Comparison of ENCODE assay signal across 13 cellular contexts in the genomic region with DNA sequence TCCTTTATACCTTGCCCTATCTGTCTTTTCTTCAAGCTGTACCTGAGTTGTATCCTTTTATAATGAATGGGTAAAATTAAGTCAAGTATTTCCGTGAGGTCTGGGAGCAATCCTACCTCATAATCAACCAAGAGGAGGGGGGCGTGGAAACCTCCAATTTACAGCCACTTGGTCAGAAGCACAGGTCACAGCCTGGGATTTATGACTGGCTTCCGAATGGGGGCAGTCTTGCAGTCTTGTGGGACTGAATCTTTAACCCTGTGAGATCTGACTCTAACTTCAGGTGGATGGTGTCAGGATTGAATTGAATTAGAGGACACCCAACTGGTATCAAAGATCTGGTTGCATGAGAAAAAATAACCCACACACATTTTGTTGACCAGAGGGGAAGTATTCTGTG. TPM values are rescaled to one million over a fixed set of nuclear protein-coding genes. Genes with fewer than 3 reads are reported as not detected.
"Had no signal": no experiment of that assay in that cellular context is flagged by ENCODE, and none has a peak within 500 bp of the region (broad histone marks: within the 10 kb centered on the region; RNA-seq: fewer than 3 reads in every experiment).

No MANE protein-coding gene starts in this region.

- H3K4me1 Mint-ChIP-seq: stimulated activated naive CD8-positive, alpha-beta T cell treated with anti-CD3 and anti-CD28 coated beads, Interleukin-15, amount 100 ng/mL, for 72 hours had no signal

- ATAC-seq: stimulated activated naive CD8-positive, alpha-beta T cell treated with anti-CD3 and anti-CD28 coated beads, Interleukin-15, amount 100 ng/mL, for 72 hours had no signal

- DNase-seq: activated CD4-positive, alpha-beta T cell treated with anti-CD3 and anti-CD28 coated beads for 48 hours; activated naive CD4-positive, alpha-beta T cell; central memory CD4-positive, alpha-beta T cell; erythroblast; kidney glomerular epithelial cell; pancreas; stimulated activated CD4-positive, alpha-beta T cell treated with anti-CD3 and anti-CD28 coated beads, Interleukin-4, amount 100 ng/mL, for 4 hours; stimulated activated naive CD8-positive, alpha-beta T cell treated with anti-CD3 and anti-CD28 coated beads, Interleukin-15, amount 100 ng/mL, for 72 hours; testis; uterus had no signal

- H3K27ac Mint-ChIP-seq: activated T-helper 1 cell treated with anti-CD3 and anti-CD28 coated beads, Interleukin-12 subunit alpha, Interleukin-12 subunit beta, Interleukin-2, Interleukin-4 antibody, amounts not matched to agents 30 ng/mL and 10 ng/mL and 1 ng/mL, durations not matched to agents 14 hours and 24 hours and 36 hours; stimulated activated naive CD8-positive, alpha-beta T cell treated with anti-CD3 and anti-CD28 coated beads, Interleukin-15, amount 100 ng/mL, for 72 hours had no signal

- H3K4me3 ChIP-seq: hepatocyte, pancreas, testis, uterus had no signal

- H3K4me3 Mint-ChIP-seq: activated T-helper 1 cell treated with anti-CD3 and anti-CD28 coated beads, Interleukin-12 subunit alpha, Interleukin-12 subunit beta, Interleukin-2, Interleukin-4 antibody, amounts not matched to agents 30 ng/mL and 10 ng/mL and 1 ng/mL, durations not matched to agents 14 hours and 24 hours and 36 hours; neural crest cell; stimulated activated naive CD8-positive, alpha-beta T cell treated with anti-CD3 and anti-CD28 coated beads, Interleukin-15, amount 100 ng/mL, for 72 hours had no signal

RNA-seq across cellular contexts. Expression of a gene that starts 23.5 kb away (rescaled TPM):
- total RNA-seq: activated T-helper 1 cell treated with anti-CD3 and anti-CD28 coated beads, Interleukin-12 subunit alpha, Interleukin-12 subunit beta, Interleukin-2, Interleukin-4 antibody, amounts not matched to agents 30 ng/mL and 10 ng/mL and 1 ng/mL, durations not matched to agents 14 hours and 24 hours and 36 hours had no signal
